In the genomic region with DNA sequence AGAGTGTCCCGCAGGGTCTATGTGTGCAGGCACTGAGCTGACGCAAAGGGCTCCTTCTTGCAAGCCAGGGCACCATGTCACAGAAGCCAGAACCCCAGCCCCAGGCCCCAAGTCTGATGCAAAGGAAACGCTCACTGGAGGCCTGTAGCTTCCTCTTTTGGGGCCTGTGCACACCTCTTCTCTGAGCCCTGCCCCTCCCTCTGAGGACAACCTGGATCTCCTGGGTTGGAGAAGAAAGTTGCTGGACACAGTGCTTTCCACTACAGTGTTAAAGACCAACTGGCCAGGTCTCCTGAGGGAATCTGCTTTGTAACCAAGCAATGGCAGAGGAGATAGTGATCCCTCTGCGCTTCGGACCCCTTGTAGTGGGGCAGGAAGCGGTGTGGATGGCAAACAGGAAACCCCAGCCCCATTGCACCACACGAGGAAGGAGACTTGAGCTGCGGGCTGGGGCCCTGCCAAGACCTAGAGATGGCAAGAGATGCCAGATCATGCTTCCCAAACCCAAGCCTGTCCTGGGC, we compare ENCODE assay signal across 9 cellular contexts. TPM values are rescaled to one million over a fixed set of nuclear protein-coding genes. Genes with fewer than 3 reads are reported as not detected.
A peak's percentile ranks its signal among the peaks of the same experiment; 100 is the strongest.
DNase-seq lines count a peak whose midpoint lies in the region; ATAC-seq, FAIRE-seq and TF ChIP-seq lines count a peak whose summit lies in the region.
"Had no signal": no experiment of that assay in that cellular context is flagged by ENCODE, and none has a peak within 500 bp of the region (broad histone marks: within the 10 kb centered on the region; RNA-seq: fewer than 3 reads in every experiment).

No MANE protein-coding gene starts in this region.

- H3K4me3 ChIP-seq in liver (ENCODE audit: low read depth in 1 of 3, low read length in 3 of 3) (no peak overlapping the region), HepG2 (replicated peaks in 1 of 3; ENCODE audit: insufficient read depth in 1 of 3, low read depth in 2 of 3, low read length in 3 of 3) (no peak overlapping the region), right lobe of liver (no peak overlapping the region), vagina (no peak overlapping the region)

- peaks cover 46% of the 10 kb centered on the region for H3K4me1 Mint-ChIP-seq in activated T-helper 17 cell treated with anti-CD3 and anti-CD28 coated beads, Interleukin-2, amount 50 U/mL, for 72 hours

- DNase-seq in HepG2 (ENCODE audit: low spot score) (no peak), right lobe of liver (peak; percentile 63 to 77 (median 70)), vagina (ENCODE audit: extremely low spot score in 2 of 2) (peak in 1 of 2 donors; percentile 95), inferior parietal cortex (ENCODE audit: extremely low spot score) (no peak)

- no peak overlapping the region for H2AFZ ChIP-seq in HepG2 (ENCODE audit: low read length)

- no peak overlapping the region for H3K9ac ChIP-seq in liver (ENCODE audit: low read depth in 1 of 2, low read length in 2 of 2)
- no peak overlapping the region for H3K9ac ChIP-seq in HepG2 (ENCODE audit: insufficient read depth, low read depth, low read length)

- peak overlapping the region; percentile 100 for H3K27ac Mint-ChIP-seq in activated T-helper 17 cell treated with anti-CD3 and anti-CD28 coated beads, Interleukin-2, amount 50 U/mL, for 72 hours

- H4K20me1 ChIP-seq in HepG2 (ENCODE audit: insufficient read depth, low read length): no peaks in the 10 kb centered on the region

- peaks cover 45% of the 10 kb centered on the region for H3K36me3 Mint-ChIP-seq in activated T-helper 17 cell treated with anti-CD3 and anti-CD28 coated beads, Interleukin-2, amount 50 U/mL, for 72 hours (ENCODE audit: low read depth)

- TF ChIP-seq CTCF in liver (IDR thresholded peaks at IDR 0.05; ENCODE audit: low read depth, low read length, missing input control): no peak
- TF ChIP-seq CTCF in HepG2 (CRISPR knock-in tag; IDR thresholded peaks at IDR 0.05): no peak
- no peak for TF ChIP-seq CTCF in right lobe of liver (IDR thresholded peaks at IDR 0.05)
- no peak for TF ChIP-seq CTCF in vagina (IDR thresholded peaks at IDR 0.05)

- H3K36me3 ChIP-seq in liver (ENCODE audit: control insufficient read depth in 4 of 4, insufficient read depth in 3 of 4, low read depth in 1 of 4, low read length in 3 of 4): no peaks in the 10 kb centered on the region
- H3K36me3 ChIP-seq in HepG2 (replicated peaks in 1 of 2; ENCODE audit: control insufficient read depth in 1 of 2, insufficient read depth in 2 of 2, low read length in 2 of 2): no peaks in the 10 kb centered on the region
- no peaks in the 10 kb centered on the region for H3K36me3 ChIP-seq in right lobe of liver
- H3K36me3 ChIP-seq in vagina: no peaks in the 10 kb centered on the region

- H3K4me1 ChIP-seq in liver (ENCODE audit: control insufficient read depth in 4 of 4, insufficient read depth in 4 of 4, low read length in 3 of 4): peaks cover 0 to 14% (median 3%) of the 10 kb centered on the region in 4 donors
- no peaks in the 10 kb centered on the region for H3K4me1 ChIP-seq in HepG2 (ENCODE audit: insufficient read depth, low read length)
- H3K4me1 ChIP-seq in right lobe of liver: no peaks in the 10 kb centered on the region
- peaks cover 48% of the 10 kb centered on the region for H3K4me1 ChIP-seq in vagina

- in situ Hi-C loops in HepG2 (cut with HindIII; ENCODE audit: extremely low pct_ligation_motif_present, low pct_unique_long_range_greater_than_20kb): no loop called here

- H3K27ac ChIP-seq in liver (ENCODE audit: low read depth in 1 of 2, low read length in 2 of 2) (peak overlapping the region; percentile 72 to 82), HepG2 (ENCODE audit: extremely low read length, insufficient read depth, low read length) (no peak overlapping the region), right lobe of liver (peak overlapping the region; percentile 21 to 81 (median 39)), vagina (peak overlapping the region; percentile 69)

- H3K9me3 ChIP-seq in liver (ENCODE audit: control insufficient read depth in 4 of 4, low read length in 3 of 4) (no peaks in the 10 kb centered on the region), HepG2 (ENCODE audit: low read length) (no peaks in the 10 kb centered on the region), right lobe of liver (no peaks in the 10 kb centered on the region), vagina (no peaks in the 10 kb centered on the region)

- H3K27me3 ChIP-seq in liver (ENCODE audit: control insufficient read depth in 4 of 4, insufficient read depth in 4 of 4, low read length in 3 of 4) (no peaks in the 10 kb centered on the region), HepG2 (ENCODE audit: control insufficient read depth in 1 of 2, insufficient read depth in 2 of 2, low read length in 2 of 2) (peaks cover 16 to 78% of the 10 kb centered on the region in 2 experiments; a peak in 4 of 5 replicates), right lobe of liver (no peaks in the 10 kb centered on the region), vagina (no peaks in the 10 kb centered on the region)

- no peaks in the 10 kb centered on the region for H3K79me2 ChIP-seq in HepG2 (ENCODE audit: insufficient read depth, low read length)

- no peaks in the 10 kb centered on the region for H3K9me3 Mint-ChIP-seq in activated T-helper 17 cell treated with anti-CD3 and anti-CD28 coated beads, Interleukin-2, amount 50 U/mL, for 72 hours

- CTCF ChIA-PET in HepG2 (lab: Yijun Ruan, JAX; ENCODE audit: low intra/inter-chr PET ratio, low total read pairs): no interaction called here

- FAIRE-seq in HepG2 (lab: Jason Lieb, UNC): no peak
- FAIRE-seq: A204.1 had no signal

- H3K27me3 Mint-ChIP-seq in activated T-helper 17 cell treated with anti-CD3 and anti-CD28 coated beads, Interleukin-2, amount 50 U/mL, for 72 hours: no peaks in the 10 kb centered on the region

- no peak for TF ChIP-seq POLR2A in HepG2 (IDR thresholded peaks at IDR 0.05; ENCODE audit: insufficient read depth in 1 of 2, low read depth in 2 of 2, low read length in 2 of 2)
- no peak for TF ChIP-seq POLR2A in right lobe of liver (IDR thresholded peaks at IDR 0.05)
- TF ChIP-seq POLR2A in vagina (IDR thresholded peaks at IDR 0.05): no peak

- H3K4me3 Mint-ChIP-seq in activated T-helper 17 cell treated with anti-CD3 and anti-CD28 coated beads, Interleukin-2, amount 50 U/mL, for 72 hours: peak overlapping the region; percentile 98

- no peak overlapping the region for H3K4me2 ChIP-seq in HepG2 (ENCODE audit: low read depth, low read length)

- TF ChIP-seq EP300 in HepG2 (IDR thresholded peaks at IDR 0.05; ENCODE audit: low read depth in 2 of 2, low read length in 2 of 2) (no peak), HepG2 (CRISPR knock-in tag; IDR thresholded peaks at IDR 0.05; ENCODE audit: borderline replicate concordance) (no peak)

- intact Hi-C loops in HepG2 (cut with micrococcal nuclease; ENCODE audit: unreplicated experiment) (no loop called here), right lobe of liver (cut with DNase I) (no loop called here), vagina (cut with DNase I) (no loop called here)

- BruUV-seq in HepG2 (replicated peaks; lab: Mats Ljungman, UMichigan): no TSS peak

- POLR2A ChIA-PET in HepG2 (lab: Yijun Ruan, JAX): no interaction called here

- ATAC-seq in HepG2 (no peak), right lobe of liver (peak; percentile 5 to 35 (median 12)), HG03045 (IDR thresholded peaks at IDR 0.05; ENCODE audit: unreplicated experiment) (no peak), HG03159 (IDR thresholded peaks at IDR 0.05; ENCODE audit: unreplicated experiment) (no peak)
- ATAC-seq in activated T-helper 17 cell treated with anti-CD3 and anti-CD28 coated beads, Interleukin-2, amount 50 U/mL, for 72 hours (replicated peaks): no peak

- no peak for TF ChIP-seq RAD21 in liver (IDR thresholded peaks at IDR 0.05)
- no peak for TF ChIP-seq RAD21 in HepG2 (CRISPR knock-in tag; IDR thresholded peaks at IDR 0.05)

- WGBS in liver: 66% methylated on average over 8 of the region's 8 CpGs
- 24% methylated on average over 8 of the region's 8 CpGs for WGBS in HepG2 (ENCODE audit: low lambda C conversion rate)
- WGBS in right lobe of liver (ENCODE audit: insufficient coverage, low coverage, low lambda C conversion rate, missing lambda C conversion rate): 17% methylated on average over 1 of the region's 8 CpGs

TF ChIP-seq in liver, 16 proteins besides CTCF, POLR2A, EP300 and RAD21 (continues in another document):
- TF ChIP-seq FOXA2 (IDR thresholded peaks at IDR 0.05): no peak

RNA-seq across cellular contexts. Expression of a gene that starts 11.7 kb away (rescaled TPM):
- total RNA-seq in liver: 10 to 100 TPM in 1 of 2 donors, 1 to 10 TPM in 1; 7.2 to 14.6 TPM
- polyA plus RNA-seq in liver: 1 to 10 TPM; 1.2 to 2.2 TPM
- total RNA-seq in HepG2 (2016; rRNA removed; fragmentation: Illumina TruSeq; extraction: Trizol): 0.53 and 0.83 TPM in 2 replicates
- under 0.01 and 0.09 TPM in 2 replicates for total RNA-seq in HepG2 (2016; cell fraction: cytosol; rRNA removed; fragmentation: Illumina TruSeq; extraction: Trizol; ENCODE audit: low read depth)
- 0.61 and 0.86 TPM in 2 replicates for total RNA-seq in HepG2 (2016; cell fraction: insoluble cytoplasmic fraction; rRNA removed; fragmentation: Illumina TruSeq; extraction: Trizol)
- total RNA-seq in HepG2 (2016; cell fraction: membrane; rRNA removed; fragmentation: Illumina TruSeq; extraction: Trizol): 0.25 and 0.31 TPM in 2 replicates
- total RNA-seq in HepG2 (2016; cell fraction: nucleus; rRNA removed; fragmentation: Illumina TruSeq; extraction: Trizol): 0.19 and 0.44 TPM in 2 replicates
- 0.09 and 0.16 TPM in 2 replicates for polyA plus RNA-seq in HepG2 (2011; rRNA removed)
- polyA plus RNA-seq in HepG2 (2011; cell fraction: cytosol; rRNA removed): 0.09 and 0.10 TPM in 2 replicates
- 0.11 and 0.19 TPM in 2 replicates for polyA plus RNA-seq in HepG2 (2011; cell fraction: nucleus; rRNA removed)
- 0.05 and 0.08 TPM in 2 replicates for polyA plus RNA-seq in HepG2 (2012)
- polyA plus RNA-seq in HepG2 (2016; cell fraction: cytosol; fragmentation: Illumina TruSeq; extraction: Trizol; ENCODE audit: low read depth): 0.06 and 0.08 TPM in 2 replicates
- 0.59 and 0.73 TPM in 2 replicates for polyA plus RNA-seq in HepG2 (2016; cell fraction: insoluble cytoplasmic fraction; fragmentation: Illumina TruSeq; extraction: Trizol; ENCODE audit: low read depth)
- polyA plus RNA-seq in HepG2 (2016; cell fraction: membrane; fragmentation: Illumina TruSeq; extraction: Trizol; ENCODE audit: low read depth): 0.10 and 0.11 TPM in 2 replicates
- 0.48 and 0.55 TPM in 2 replicates for polyA plus RNA-seq in HepG2 (2016; cell fraction: nucleus; fragmentation: Illumina TruSeq; extraction: Trizol; ENCODE audit: insufficient read depth, low read depth)
- polyA minus RNA-seq in HepG2 (2011; rRNA and poly(A)+ RNA removed; ENCODE audit: low replicate concordance): 0.06 TPM in 1 of 2 replicates, not detected in the other
- polyA minus RNA-seq in HepG2 (2011; cell fraction: cytosol; rRNA and poly(A)+ RNA removed): 0.10 TPM in 1 of 2 replicates, not detected in the other
- 0.12 and 0.13 TPM in 2 replicates for polyA minus RNA-seq in HepG2 (2011; cell fraction: nucleus; rRNA and poly(A)+ RNA removed)
- total RNA-seq in activated T-helper 17 cell treated with anti-CD3 and anti-CD28 coated beads, Interleukin-2, amount 50 U/mL, for 72 hours: 10 to 100 TPM; 50.2 to 58.4 TPM
- total RNA-seq in right lobe of liver: 1 to 10 TPM; 2.0 to 4.8 (median 4.2) TPM
- total RNA-seq in vagina: 9.3 TPM

Comparison
In these comparisons a context has a peak if more than half of its experiments do, and no peak if none do; other contexts are left out.
1. ATAC-seq: peak in right lobe of liver (4 of 4); none in HepG2 (single experiment), activated T-helper 17 cell treated with anti-CD3 and anti-CD28 coated beads, Interleukin-2, amount 50 U/mL, for 72 hours (single experiment), HG03045 (single experiment) and HG03159 (single experiment).
2. DNase-seq: peak in right lobe of liver (3 of 3); none in HepG2 (single experiment) and inferior parietal cortex (single experiment).